Comparison of ENCODE assay signal across 18 cellular contexts in genomic region chr11:45155627-45156180, GRCh38.
"Had no signal": no experiment of that assay in that cellular context is flagged by ENCODE, and none has a peak within 500 bp of the region (broad histone marks: within the 10 kb centered on the region; RNA-seq: fewer than 3 reads in every experiment).

No MANE protein-coding gene starts in this region.

- H3K27me3 Mint-ChIP-seq: activated B cell treated with CpG ODN at 0.5 μM for 24 hours had no signal

- H3K4me3 ChIP-seq: cardiac muscle cell, lower lobe of right lung, neural progenitor cell, SJSA1, suprapubic skin, upper lobe of right lung had no signal

- H3K27ac ChIP-seq: cardiac muscle cell, foreskin keratinocyte, lower lobe of right lung, neural progenitor cell, parathyroid adenoma, SJSA1, suprapubic skin, upper lobe of right lung had no signal

- ATAC-seq: foreskin keratinocyte; lower lobe of right lung; stimulated activated naive CD8-positive, alpha-beta T cell treated with anti-CD3 and anti-CD28 coated beads, Interleukin-15, Interleukin-2, amounts not matched to agents 100 U/mL and 50 U/mL, for 24 hours; upper lobe of right lung had no signal

- H3K4me2 ChIP-seq: neural progenitor cell had no signal

- H3K9me3 ChIP-seq: lower lobe of right lung, SJSA1, suprapubic skin, upper lobe of right lung had no signal

- H3K27me3 ChIP-seq: cardiac muscle cell, neural progenitor cell, SJSA1, suprapubic skin, upper lobe of right lung had no signal

- H3K9me3 Mint-ChIP-seq: activated B cell treated with CpG ODN at 0.5 μM for 24 hours; neural progenitor cell; T-helper 2 cell treated with Interferon-gamma antibody and Interleukin-4, amounts not matched to agents 5 μg/mL and 100 μg/mL, for 36 hours had no signal

- H3K27ac Mint-ChIP-seq: activated B cell treated with CpG ODN at 0.5 μM for 24 hours; neural progenitor cell; T-helper 2 cell treated with Interferon-gamma antibody and Interleukin-4, amounts not matched to agents 5 μg/mL and 100 μg/mL, for 36 hours had no signal

- H3K9ac ChIP-seq: neural progenitor cell, parathyroid adenoma had no signal

- FAIRE-seq: small intestine had no signal

- H3K4me1 ChIP-seq: foreskin keratinocyte, SJSA1 had no signal

- H2AFZ ChIP-seq: neural progenitor cell, parathyroid adenoma had no signal

- H3K36me3 Mint-ChIP-seq: neural progenitor cell had no signal

- H3K4me3 Mint-ChIP-seq: activated B cell treated with CpG ODN at 0.5 μM for 24 hours; neural progenitor cell; T-helper 2 cell treated with Interferon-gamma antibody and Interleukin-4, amounts not matched to agents 5 μg/mL and 100 μg/mL, for 36 hours had no signal

- H3K36me3 ChIP-seq: cardiac muscle cell, lower lobe of right lung, neural progenitor cell, SJSA1, suprapubic skin, upper lobe of right lung had no signal

- DNase-seq: activated B cell treated with CpG ODN at 0.5 μM for 24 hours; activated CD4-positive, alpha-beta T cell treated with anti-CD3 and anti-CD28 coated beads, Interleukin-2, amount 50 U/mL, for 1 hour; activated effector memory CD4-positive, alpha-beta T cell treated with Interleukin-2 at 50 U/mL for 16 hours; activated naive CD4-positive, alpha-beta T cell treated with anti-CD3 and anti-CD28 coated beads, Interleukin-2, amount 50 U/mL, for 16 hours; activated T-cell treated with anti-CD3 and anti-CD28 coated beads, Interleukin-2, amount 50 U/mL, for 1 hour; foreskin keratinocyte; lower lobe of right lung; small intestine; stimulated activated CD4-positive, alpha-beta T cell treated with anti-CD3 and anti-CD28 coated beads, Interleukin-4, amount 100 ng/mL, for 4 hours; stimulated activated CD8-positive, alpha-beta memory T cell treated with anti-CD3 and anti-CD28 coated beads, Interleukin-4, amount 100 ng/mL, for 48 hours; stimulated activated naive CD8-positive, alpha-beta T cell treated with anti-CD3 and anti-CD28 coated beads, Interleukin-15, Interleukin-2, amounts not matched to agents 100 U/mL and 50 U/mL, for 24 hours; upper lobe of right lung had no signal
